9 cellular contexts compared by ENCODE assay signal in genomic region chr2:175932675-175933074, GRCh38.
"Had no signal": no experiment of that assay in that cellular context is flagged by ENCODE, and none has a peak within 500 bp of the region (broad histone marks: within the 10 kb centered on the region; RNA-seq: fewer than 3 reads in every experiment).

No MANE protein-coding gene starts in this region.

- H3K9ac ChIP-seq: KMS-11 had no signal

- FAIRE-seq: H1, HepG2 had no signal

- H3K4me2 ChIP-seq: GM23338, KMS-11 had no signal

- ATAC-seq: GM23338, HepG2 had no signal

- H2AFZ ChIP-seq: GM23338 had no signal

- H3K27ac ChIP-seq: HL-60, KMS-11 had no signal

- H3K4me3 ChIP-seq: GM23338 had no signal

- DNase-seq: H9, HCEC 1CT, Karpas-422, KBM-7 had no signal
